Comparison of ENCODE assay signal across 12 cellular contexts in genomic region chr10:35334297-35334696, GRCh38. TPM values are rescaled to one million over a fixed set of nuclear protein-coding genes. Genes with fewer than 3 reads are reported as not detected.
DNase-seq lines count a peak whose midpoint lies in the region; ATAC-seq, FAIRE-seq and TF ChIP-seq lines count a peak whose summit lies in the region.
"Had no signal": no experiment of that assay in that cellular context is flagged by ENCODE, and none has a peak within 500 bp of the region (broad histone marks: within the 10 kb centered on the region; RNA-seq: fewer than 3 reads in every experiment).

No MANE protein-coding gene starts in this region.

- H3K79me2 ChIP-seq in keratinocyte (ENCODE audit: control insufficient read depth, insufficient read depth, low read length) = peaks cover 74% of the 10 kb centered on the region

- H3K27me3 Mint-ChIP-seq in activated naive CD4-positive, alpha-beta T cell treated with anti-CD3 and anti-CD28 coated beads for 36 hours (ENCODE audit: low read depth) = no peaks in the 10 kb centered on the region
- no peaks in the 10 kb centered on the region for H3K27me3 Mint-ChIP-seq in activated T-helper 17 cell treated with anti-CD3 and anti-CD28 coated beads, Interleukin-2, amount 50 U/mL, for 72 hours

- no peaks in the 10 kb centered on the region for H3K27me3 ChIP-seq in keratinocyte (ENCODE audit: control insufficient read depth, extremely low read depth, insufficient read depth, low read length)
- no peaks in the 10 kb centered on the region for H3K27me3 ChIP-seq in stomach smooth muscle (ENCODE audit: control insufficient read depth in 1 of 2, insufficient read depth in 2 of 2, low read length in 2 of 2)
- no peaks in the 10 kb centered on the region; the same call in 1 of the 2 replicates for H3K27me3 ChIP-seq in H7 (ENCODE audit: control insufficient read depth, insufficient read depth, low read length)
- H3K27me3 ChIP-seq: BE2C, right lobe of liver had no signal

- intact Hi-C loops in activated naive CD4-positive, alpha-beta T cell treated with anti-CD3 and anti-CD28 coated beads for 36 hours (cut with micrococcal nuclease) = no loop called here

- no peak for TF ChIP-seq POLR2A in GM12892 (IDR thresholded peaks at IDR 0.05; ENCODE audit: low read depth, low read length)

- H3K4me1 Mint-ChIP-seq in activated naive CD4-positive, alpha-beta T cell treated with anti-CD3 and anti-CD28 coated beads for 36 hours (ENCODE audit: low read depth) = peaks cover 68% of the 10 kb centered on the region
- H3K4me1 Mint-ChIP-seq in activated T-helper 17 cell treated with anti-CD3 and anti-CD28 coated beads, Interleukin-2, amount 50 U/mL, for 72 hours = peaks cover 28% of the 10 kb centered on the region

- H4K20me1 ChIP-seq in keratinocyte (ENCODE audit: control insufficient read depth, extremely low read depth, insufficient read depth, low read length) = peaks cover 8% of the 10 kb centered on the region

- H3K4me3 Mint-ChIP-seq in activated naive CD4-positive, alpha-beta T cell treated with anti-CD3 and anti-CD28 coated beads for 36 hours = peak overlapping the region; percentile 35
- peak overlapping the region; percentile 91 for H3K4me3 Mint-ChIP-seq in activated T-helper 17 cell treated with anti-CD3 and anti-CD28 coated beads, Interleukin-2, amount 50 U/mL, for 72 hours

- no peak for ATAC-seq in activated T-helper 17 cell treated with anti-CD3 and anti-CD28 coated beads, Interleukin-2, amount 50 U/mL, for 72 hours (replicated peaks)
- ATAC-seq in HG02678 (IDR thresholded peaks at IDR 0.05; ENCODE audit: unreplicated experiment) = no peak
- ATAC-seq: left cardiac atrium had no signal

- dilution Hi-C loops in keratinocyte (cut with MboI; ENCODE audit: extremely low pct_ligation_motif_present, low sequenced_read_pairs) = no loop called here

- peak overlapping the region; percentile 22 for H3K27ac ChIP-seq in keratinocyte (ENCODE audit: control insufficient read depth, insufficient read depth, low read length)
- H3K27ac ChIP-seq in stomach smooth muscle (ENCODE audit: low read length) = no peak overlapping the region
- H3K27ac ChIP-seq: right lobe of liver had no signal

- H3K4me1 ChIP-seq in keratinocyte (ENCODE audit: control insufficient read depth, extremely low read depth, insufficient read depth, low read length) (peaks cover 40% of the 10 kb centered on the region), stomach smooth muscle (ENCODE audit: control insufficient read depth, insufficient read depth, low read length) (peaks cover 38% of the 10 kb centered on the region)
- H3K4me1 ChIP-seq: BE2C had no signal

- H3K9me3 ChIP-seq in keratinocyte (ENCODE audit: control insufficient read depth, low read depth, low read length) = no peaks in the 10 kb centered on the region
- H3K9me3 ChIP-seq in stomach smooth muscle (ENCODE audit: control insufficient read depth in 2 of 2, low read length in 2 of 2) = no peaks in the 10 kb centered on the region
- H3K9me3 ChIP-seq: BE2C, right lobe of liver had no signal

- no peaks in the 10 kb centered on the region for H3K9me3 Mint-ChIP-seq in activated naive CD4-positive, alpha-beta T cell treated with anti-CD3 and anti-CD28 coated beads for 36 hours
- H3K9me3 Mint-ChIP-seq in activated T-helper 17 cell treated with anti-CD3 and anti-CD28 coated beads, Interleukin-2, amount 50 U/mL, for 72 hours = no peaks in the 10 kb centered on the region

- peak overlapping the region in 2 of 3 experiments; percentile 28 to 37 for H3K4me3 ChIP-seq in keratinocyte (ENCODE audit: control insufficient read depth in 2 of 3, extremely low read depth in 1 of 3, insufficient read depth in 2 of 3, low read depth in 1 of 3, low read length in 3 of 3)
- peak overlapping the region; percentile 16 to 47 for H3K4me3 ChIP-seq in stomach smooth muscle (ENCODE audit: low read length in 2 of 2)
- no peak overlapping the region for H3K4me3 ChIP-seq in H7 (ENCODE audit: insufficient read depth, low read depth, low read length)

- H3K36me3 Mint-ChIP-seq in activated naive CD4-positive, alpha-beta T cell treated with anti-CD3 and anti-CD28 coated beads for 36 hours (ENCODE audit: low read depth) = peaks cover 8% of the 10 kb centered on the region
- peaks cover 19% of the 10 kb centered on the region for H3K36me3 Mint-ChIP-seq in activated T-helper 17 cell treated with anti-CD3 and anti-CD28 coated beads, Interleukin-2, amount 50 U/mL, for 72 hours (ENCODE audit: low read depth)

- peaks cover 0 to 2% of the 10 kb centered on the region in 2 experiments for H3K36me3 ChIP-seq in keratinocyte (ENCODE audit: control insufficient read depth in 2 of 2, extremely low read depth in 1 of 2, insufficient read depth in 2 of 2, low read length in 2 of 2)
- H3K36me3 ChIP-seq in stomach smooth muscle (ENCODE audit: control insufficient read depth in 2 of 2, insufficient read depth in 2 of 2, low read length in 2 of 2) = peaks cover 0 to 2% of the 10 kb centered on the region in 2 donors
- peaks cover 2% of the 10 kb centered on the region for H3K36me3 ChIP-seq in H7 (replicated peaks; ENCODE audit: control insufficient read depth, insufficient read depth, low read length)
- H3K36me3 ChIP-seq: right lobe of liver had no signal

- H3K27ac Mint-ChIP-seq in activated naive CD4-positive, alpha-beta T cell treated with anti-CD3 and anti-CD28 coated beads for 36 hours = no peak overlapping the region
- H3K27ac Mint-ChIP-seq in activated T-helper 17 cell treated with anti-CD3 and anti-CD28 coated beads, Interleukin-2, amount 50 U/mL, for 72 hours = peak overlapping the region; percentile 37

- no peaks in the 10 kb centered on the region for H3K9me1 ChIP-seq in keratinocyte (ENCODE audit: control insufficient read depth, extremely low read depth, insufficient read depth, low read length)

- H3K9ac ChIP-seq in keratinocyte (ENCODE audit: control insufficient read depth, extremely low read depth, insufficient read depth, low read length) (no peak overlapping the region), stomach smooth muscle (ENCODE audit: low read length in 2 of 2) (peak overlapping the region; percentile 7 to 37)

- CTCF ChIA-PET in activated naive CD4-positive, alpha-beta T cell treated with anti-CD3 and anti-CD28 coated beads for 36 hours (lab: Charles Lee) = no interaction called here

- no peak for DNase-seq in activated naive CD4-positive, alpha-beta T cell treated with anti-CD3 and anti-CD28 coated beads for 36 hours
- no peak for DNase-seq in activated naive CD4-positive, alpha-beta T cell treated with Interleukin-2 at 50 U/mL for 16 hours
- DNase-seq in keratinocyte (ENCODE audit: low read depth, low spot score) (no peak), GM12892 (ENCODE audit: insufficient read length) (no peak), H7 (no peak)
- DNase-seq: BE2C, left cardiac atrium, NCI-H510A treated with DMSO at 0.1 percent for 48 hours, right lobe of liver had no signal

- H2AFZ ChIP-seq in keratinocyte (ENCODE audit: control insufficient read depth, low read length) = no peak overlapping the region

- no peak for TF ChIP-seq CTCF in keratinocyte (optimal IDR thresholded peaks at IDR 0.05 in 1 of 3, IDR thresholded peaks at IDR 0.05 in 1 of 3, conservative IDR thresholded peaks at IDR 0.05 in 1 of 3; ENCODE audit: extremely low read depth in 1 of 3, insufficient read depth in 2 of 3, low read length in 3 of 3)

- FAIRE-seq in keratinocyte (lab: Jason Lieb, UNC) = no peak
- no peak for FAIRE-seq in GM12892 (lab: Jason Lieb, UNC)

- peak overlapping the region; percentile 84 for H3K4me2 ChIP-seq in keratinocyte (ENCODE audit: control insufficient read depth, extremely low read depth, insufficient read depth, low read depth, low read length)

RNA-seq across cellular contexts. Expression of gene CCNY, which starts 2.0 kb away (rescaled TPM):
- total RNA-seq in activated naive CD4-positive, alpha-beta T cell treated with anti-CD3 and anti-CD28 coated beads for 36 hours = 10 to 100 TPM; 31.2 to 32.1 TPM
- 10 to 100 TPM; 29.4 to 42.3 TPM for total RNA-seq in activated T-helper 17 cell treated with anti-CD3 and anti-CD28 coated beads, Interleukin-2, amount 50 U/mL, for 72 hours
- polyA plus RNA-seq in keratinocyte = 40.0 to 58.9 TPM (median 50.1 TPM) in 3 replicates
- polyA plus RNA-seq in keratinocyte (2011; ENCODE audit: low read depth) = 35.0 TPM
- polyA plus RNA-seq in keratinocyte (2011; cell fraction: cytosol; rRNA removed) = 31.8 and 49.0 TPM in 2 replicates
- polyA plus RNA-seq in keratinocyte (2011; cell fraction: nucleus; rRNA removed) = 23.3 and 29.5 TPM in 2 replicates
- 26.6 and 39.8 TPM in 2 replicates for polyA plus RNA-seq in keratinocyte (2012; ENCODE audit: low replicate concordance)
- 29.2 to 69.7 TPM (median 55.5 TPM) in 3 replicates for polyA minus RNA-seq in keratinocyte
- polyA minus RNA-seq in keratinocyte (2011; cell fraction: cytosol; rRNA and poly(A)+ RNA removed) = 27.0 TPM
- 15.9 and 27.5 TPM in 2 replicates for polyA minus RNA-seq in keratinocyte (2011; cell fraction: nucleus; rRNA and poly(A)+ RNA removed)
- polyA plus RNA-seq in GM12892 (2012; ENCODE audit: missing spikeins) = 19.3 TPM
- total RNA-seq in H7 (2014; rRNA removed; shearing (Covaris generic)) = 33.7 and 49.7 TPM in 2 replicates
